Comparison of ENCODE assay signal across 20 cellular contexts in the genomic region with DNA sequence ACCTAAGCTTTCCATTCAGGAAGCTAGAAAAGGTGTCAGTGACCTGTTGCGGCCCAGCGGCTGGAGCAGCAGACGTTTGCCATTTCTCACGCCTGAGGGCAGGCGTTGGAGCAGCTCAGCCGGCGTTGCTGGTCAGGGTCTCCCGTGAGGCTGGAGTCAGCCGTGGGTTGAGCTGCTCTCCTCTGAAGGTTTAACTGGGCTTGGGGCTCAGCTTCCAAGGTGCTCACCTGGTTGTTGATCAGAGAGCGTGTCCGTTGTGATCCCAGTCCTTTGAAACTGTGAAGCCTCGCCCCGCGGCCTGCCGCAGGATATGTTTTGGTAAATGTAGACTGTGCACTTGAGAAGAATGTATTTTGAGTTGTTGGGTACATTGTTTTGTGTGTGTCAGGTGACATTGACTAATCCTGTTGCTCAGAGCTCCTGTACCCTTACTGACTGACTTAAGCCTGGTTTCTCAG. TPM values are rescaled to one million over a fixed set of nuclear protein-coding genes. Genes with fewer than 3 reads are reported as not detected.
DNase-seq lines count a peak whose midpoint lies in the region; ATAC-seq lines count a peak whose summit lies in the region.
"Had no signal": no experiment of that assay in that cellular context is flagged by ENCODE, and none has a peak within 500 bp of the region (broad histone marks: within the 10 kb centered on the region; RNA-seq: fewer than 3 reads in every experiment).

No MANE protein-coding gene starts in this region.

- peak overlapping the region; percentile 25 for H3K27ac Mint-ChIP-seq in dendritic cell treated with granulocyte-macrophage colony-stimulating factor and Interleukin-4, amounts not matched to agents 40 ng/mL and 50 ng/mL, for 4 days
- H3K27ac Mint-ChIP-seq: activated naive CD8-positive, alpha-beta T cell treated with anti-CD3 and anti-CD28 coated beads for 36 hours; T-helper 1 cell treated with Interleukin-12 subunit alpha and Interleukin-12 subunit beta and Interleukin-4 antibody, amounts not matched to agents 30 μg/mL and 1 μg/mL, for 36 hours had no signal

- no peak overlapping the region for H3K4me3 Mint-ChIP-seq in dendritic cell treated with granulocyte-macrophage colony-stimulating factor and Interleukin-4, amounts not matched to agents 40 ng/mL and 50 ng/mL, for 4 days
- H3K4me3 Mint-ChIP-seq: activated naive CD8-positive, alpha-beta T cell treated with anti-CD3 and anti-CD28 coated beads for 36 hours; T-helper 1 cell treated with Interleukin-12 subunit alpha and Interleukin-12 subunit beta and Interleukin-4 antibody, amounts not matched to agents 30 μg/mL and 1 μg/mL, for 36 hours had no signal

- no peak overlapping the region for H3K4me2 ChIP-seq in mesendoderm (ENCODE audit: low read length)
- H3K4me2 ChIP-seq: KMS-11 had no signal

- no peak overlapping the region for H3K9ac ChIP-seq in mesendoderm (ENCODE audit: low read length)
- H3K9ac ChIP-seq: KMS-11, parathyroid adenoma had no signal

- peaks cover 24% of the 10 kb centered on the region for H3K27me3 Mint-ChIP-seq in dendritic cell treated with granulocyte-macrophage colony-stimulating factor and Interleukin-4, amounts not matched to agents 40 ng/mL and 50 ng/mL, for 4 days
- H3K27me3 Mint-ChIP-seq: activated naive CD8-positive, alpha-beta T cell treated with anti-CD3 and anti-CD28 coated beads for 36 hours had no signal

- H2BK15ac ChIP-seq in mesendoderm (replicated peaks; ENCODE audit: low read depth) = no peak overlapping the region

- WGBS in mesendoderm (ENCODE audit: extremely low coverage, insufficient coverage, low lambda C conversion rate) = no CpG with 5 or more reads among the region's 15 CpGs

- H3K4me3 ChIP-seq in mesendoderm (ENCODE audit: low read length) = no peak overlapping the region
- H3K4me3 ChIP-seq: left ventricle myocardium inferior, mucosa of descending colon had no signal

- H3K56ac ChIP-seq in mesendoderm (ENCODE audit: low read length) = no peak overlapping the region

- intact Hi-C loops in Right ventricle myocardium superior (cut with DNase I) = no loop called here
- intact Hi-C loops in left cardiac atrium (cut with DNase I) = no loop called here
- intact Hi-C loops in dendritic cell treated with granulocyte-macrophage colony-stimulating factor and Interleukin-4, amounts not matched to agents 40 ng/mL and 50 ng/mL, for 4 days (cut with micrococcal nuclease) = no loop called here

- peaks cover 51% of the 10 kb centered on the region for H3K4me1 Mint-ChIP-seq in dendritic cell treated with granulocyte-macrophage colony-stimulating factor and Interleukin-4, amounts not matched to agents 40 ng/mL and 50 ng/mL, for 4 days (ENCODE audit: low read depth)

- H3K4me1 ChIP-seq in mesendoderm (ENCODE audit: control insufficient read depth, low read depth, low read length) = no peaks in the 10 kb centered on the region
- H3K4me1 ChIP-seq: left ventricle myocardium inferior, parathyroid adenoma had no signal

- H3K18ac ChIP-seq in mesendoderm (ENCODE audit: low read length) = no peak overlapping the region

- no peak overlapping the region for H2BK5ac ChIP-seq in mesendoderm (ENCODE audit: low read length)

- H3K79me1 ChIP-seq in mesendoderm (ENCODE audit: low read length) = no peaks in the 10 kb centered on the region

- no peak overlapping the region for H2AK5ac ChIP-seq in mesendoderm (ENCODE audit: low read length)

- no peak overlapping the region for H3K27ac ChIP-seq in mesendoderm (ENCODE audit: low read depth, low read length)
- H3K27ac ChIP-seq: KMS-11, left ventricle myocardium inferior, parathyroid adenoma had no signal

- DNase-seq in Right ventricle myocardium superior = peak; percentile 28
- DNase-seq in left cardiac atrium = no peak
- peak; percentile 51 for DNase-seq in mesendoderm
- no peak for DNase-seq in DMS114 treated with DMSO at 0.1 percent for 48 hours (lab: John Stamatoyannopoulos, UW; ENCODE audit: unreplicated experiment)
- no peak for DNase-seq in activated T-cell treated with anti-CD3 and anti-CD28 coated beads, Interleukin-2, amount 50 U/mL, for 1 hour
- DNase-seq in pons (ENCODE audit: low spot score) = no peak
- DNase-seq: ACHN; activated CD4-positive, alpha-beta T cell treated with anti-CD3 and anti-CD28 coated beads for 4 hours; activated naive CD8-positive, alpha-beta T cell treated with anti-CD3 and anti-CD28 coated beads for 36 hours; COR-L47; DND-41; foreskin fibroblast; left ventricle myocardium inferior; NCI-H1436 treated with DMSO at 0.1 percent for 48 hours; NCI-H526 treated with DMSO at 0.1 percent for 48 hours had no signal

- no peak overlapping the region for H4K8ac ChIP-seq in mesendoderm (ENCODE audit: low read depth, low read length)

- no peaks in the 10 kb centered on the region for H3K9me3 Mint-ChIP-seq in dendritic cell treated with granulocyte-macrophage colony-stimulating factor and Interleukin-4, amounts not matched to agents 40 ng/mL and 50 ng/mL, for 4 days
- H3K9me3 Mint-ChIP-seq: activated naive CD8-positive, alpha-beta T cell treated with anti-CD3 and anti-CD28 coated beads for 36 hours; T-helper 1 cell treated with Interleukin-12 subunit alpha and Interleukin-12 subunit beta and Interleukin-4 antibody, amounts not matched to agents 30 μg/mL and 1 μg/mL, for 36 hours had no signal

- H3K79me2 ChIP-seq in mesendoderm (ENCODE audit: control insufficient read depth, insufficient read depth, low read length) = no peaks in the 10 kb centered on the region
- H3K79me2 ChIP-seq: parathyroid adenoma had no signal

- no peak overlapping the region for H3K4ac ChIP-seq in mesendoderm (ENCODE audit: low read depth, low read length)

- no peaks in the 10 kb centered on the region for H3K36me3 ChIP-seq in mesendoderm (ENCODE audit: control insufficient read depth, insufficient read depth, low read length)
- H3K36me3 ChIP-seq: left ventricle myocardium inferior had no signal

- H3K27me3 ChIP-seq in mesendoderm (ENCODE audit: insufficient read depth, low read length, poor library complexity) = no peaks in the 10 kb centered on the region

- ATAC-seq in Right ventricle myocardium superior (ENCODE audit: poor library complexity) = no peak
- no peak for ATAC-seq in left cardiac atrium
- ATAC-seq: mucosa of descending colon had no signal

- peaks cover 8% of the 10 kb centered on the region for H3K36me3 Mint-ChIP-seq in dendritic cell treated with granulocyte-macrophage colony-stimulating factor and Interleukin-4, amounts not matched to agents 40 ng/mL and 50 ng/mL, for 4 days (ENCODE audit: low read depth)
- H3K36me3 Mint-ChIP-seq: activated naive CD8-positive, alpha-beta T cell treated with anti-CD3 and anti-CD28 coated beads for 36 hours had no signal

- no peak overlapping the region for H3K23ac ChIP-seq in mesendoderm (ENCODE audit: low read length)

- H2BK120ac ChIP-seq in mesendoderm (ENCODE audit: low read depth, low read length) = no peak overlapping the region

- H4K5ac ChIP-seq in mesendoderm (ENCODE audit: low read length) = no peak overlapping the region

RNA-seq across cellular contexts. Expression of a gene that starts 20.6 kb away (rescaled TPM):
- total RNA-seq in Right ventricle myocardium superior (23.0 TPM), left cardiac atrium (10 to 100 TPM; 11.8 to 12.7 TPM)
- 4.0 TPM for polyA plus RNA-seq in mesendoderm (2013, experiment 1 of 2)
- polyA plus RNA-seq in mesendoderm (2013, experiment 2 of 2) = 3.9 TPM

RNA-seq across cellular contexts. Expression of a gene that starts 44.4 kb away (rescaled TPM):
- total RNA-seq in Right ventricle myocardium superior (3.9 TPM), left cardiac atrium (1 to 10 TPM; 3.7 to 4.4 TPM)
- polyA plus RNA-seq in mesendoderm (2013, experiment 1 of 2) = 1.7 TPM
- polyA plus RNA-seq in mesendoderm (2013, experiment 2 of 2) = 1.8 TPM

Comparison
In these comparisons a context has a peak if more than half of its experiments do, and no peak if none do; other contexts are left out.
1. DNase-seq: peak in Right ventricle myocardium superior (single experiment) and mesendoderm (single experiment); none in left cardiac atrium (single experiment), DMS114 treated with DMSO at 0.1 percent for 48 hours (single experiment), activated T-cell treated with anti-CD3 and anti-CD28 coated beads, Interleukin-2, amount 50 U/mL, for 1 hour (single experiment) and pons (single experiment).